8 cellular contexts compared by ENCODE assay signal in the genomic region with DNA sequence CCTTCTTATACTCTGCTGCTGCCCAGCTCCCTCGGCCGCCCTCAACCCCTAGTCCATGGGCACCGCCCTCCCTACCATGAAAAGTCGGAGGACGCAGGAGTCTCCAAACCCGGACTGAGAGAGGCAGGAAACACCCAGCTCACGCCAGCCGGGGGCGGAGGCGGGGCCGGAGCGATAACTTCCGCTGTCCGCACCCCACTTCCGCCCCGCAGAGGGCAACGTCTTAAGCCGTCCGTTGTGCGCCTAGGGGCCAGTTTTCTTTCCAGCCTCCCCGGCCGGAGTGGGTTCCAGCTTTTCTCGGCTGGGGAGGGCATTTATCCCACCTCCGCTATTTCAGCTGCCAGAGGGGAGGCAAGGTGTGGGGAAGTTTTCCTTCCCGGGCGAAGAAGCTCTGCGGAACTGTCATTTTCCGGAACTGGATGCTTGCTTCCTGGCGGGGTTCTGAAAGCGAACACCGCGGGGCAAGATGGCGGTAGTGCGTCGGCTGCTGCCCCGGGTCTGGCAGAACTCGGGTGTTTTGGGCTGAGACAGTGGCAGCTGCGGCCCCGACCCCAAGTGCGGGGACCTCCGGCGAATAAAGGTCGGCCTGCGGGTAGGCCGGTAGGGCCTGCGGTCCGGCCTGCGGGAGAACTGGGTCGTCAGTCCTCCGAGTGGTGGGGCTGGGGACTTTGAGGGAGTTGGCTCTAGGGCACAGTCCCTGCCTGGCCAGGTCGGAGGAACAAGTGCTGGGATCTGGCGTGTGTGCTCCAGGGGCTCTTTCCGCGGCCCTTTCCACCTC. TPM values are rescaled to one million over a fixed set of nuclear protein-coding genes. Genes with fewer than 3 reads are reported as not detected.
A peak's percentile ranks its signal among the peaks of the same experiment; 100 is the strongest.
DNase-seq lines count a peak whose midpoint lies in the region; ATAC-seq and TF ChIP-seq lines count a peak whose summit lies in the region.

TSS of gene KCTD10 (minus strand) at position 116 of the 778 bp plus-strand sequence. CDS start at position 78, 38 bp downstream.
A gene with protein sequence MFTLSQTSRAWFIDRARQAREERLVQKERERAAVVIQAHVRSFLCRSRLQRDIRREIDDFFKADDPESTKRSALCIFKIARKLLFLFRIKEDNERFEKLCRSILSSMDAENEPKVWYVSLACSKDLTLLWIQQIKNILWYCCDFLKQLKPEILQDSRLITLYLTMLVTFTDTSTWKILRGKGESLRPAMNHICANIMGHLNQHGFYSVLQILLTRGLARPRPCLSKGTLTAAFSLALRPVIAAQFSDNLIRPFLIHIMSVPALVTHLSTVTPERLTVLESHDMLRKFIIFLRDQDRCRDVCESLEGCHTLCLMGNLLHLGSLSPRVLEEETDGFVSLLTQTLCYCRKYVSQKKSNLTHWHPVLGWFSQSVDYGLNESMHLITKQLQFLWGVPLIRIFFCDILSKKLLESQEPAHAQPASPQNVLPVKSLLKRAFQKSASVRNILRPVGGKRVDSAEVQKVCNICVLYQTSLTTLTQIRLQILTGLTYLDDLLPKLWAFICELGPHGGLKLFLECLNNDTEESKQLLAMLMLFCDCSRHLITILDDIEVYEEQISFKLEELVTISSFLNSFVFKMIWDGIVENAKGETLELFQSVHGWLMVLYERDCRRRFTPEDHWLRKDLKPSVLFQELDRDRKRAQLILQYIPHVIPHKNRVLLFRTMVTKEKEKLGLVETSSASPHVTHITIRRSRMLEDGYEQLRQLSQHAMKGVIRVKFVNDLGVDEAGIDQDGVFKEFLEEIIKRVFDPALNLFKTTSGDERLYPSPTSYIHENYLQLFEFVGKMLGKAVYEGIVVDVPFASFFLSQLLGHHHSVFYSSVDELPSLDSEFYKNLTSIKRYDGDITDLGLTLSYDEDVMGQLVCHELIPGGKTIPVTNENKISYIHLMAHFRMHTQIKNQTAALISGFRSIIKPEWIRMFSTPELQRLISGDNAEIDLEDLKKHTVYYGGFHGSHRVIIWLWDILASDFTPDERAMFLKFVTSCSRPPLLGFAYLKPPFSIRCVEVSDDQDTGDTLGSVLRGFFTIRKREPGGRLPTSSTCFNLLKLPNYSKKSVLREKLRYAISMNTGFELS (plus strand): TSS at position 450 of the 778 bp plus-strand sequence. CDS start 5,918 bp downstream, outside the sequence.

- DNase-seq in DMS153 (lab: John Stamatoyannopoulos, UW) = peak; percentile 49
- peak; percentile 83 for DNase-seq in Jurkat, Clone E6-1 (ENCODE audit: low read depth, low spot score)
- peak; percentile 17 for DNase-seq in OCI-M2 (lab: John Stamatoyannopoulos, UW; ENCODE audit: unreplicated experiment)
- DNase-seq in activated T-cell treated with anti-CD3 and anti-CD28 coated beads for 24 hours (ENCODE audit: low read depth) = peak; percentile 80
- DNase-seq in epithelial cell of esophagus (ENCODE audit: low read depth) = peak; percentile 94
- DNase-seq in mucosa of descending colon = peak; percentile 91 to 93 (median 92)
- peak; percentile 68 to 72 for DNase-seq in stimulated activated CD8-positive, alpha-beta memory T cell treated with anti-CD3 and anti-CD28 coated beads, Interleukin-4, amount 100 ng/mL, for 1 hour (ENCODE audit: low read depth in 2 of 2, low spot score in 1 of 2)

- H3K4me1 ChIP-seq in mucosa of descending colon (ENCODE audit: low read depth) = peaks cover 26% of the 10 kb centered on the region

- H3K9me3 ChIP-seq in mucosa of descending colon = no peaks in the 10 kb centered on the region

- TF ChIP-seq CTCF in epithelial cell of esophagus (IDR thresholded peaks at IDR 0.05; ENCODE audit: insufficient read depth, low read depth, low read length, missing control alignments) (no peak), mucosa of descending colon (IDR thresholded peaks at IDR 0.05) (no peak)

- intact Hi-C loops in mucosa of descending colon (cut with DNase I, micrococcal nuclease) = loop anchor here in 1 of 2 donors (5.0 kb wide), 1 partner anchor 45 kb away; no protein-coding TSS in a partner anchor

- peak within 1 kb of the TSS; percentile 78 for H3K4me3 ChIP-seq in Jurkat, Clone E6-1 (ENCODE audit: low read length)
- H3K4me3 ChIP-seq in epithelial cell of esophagus (ENCODE audit: low read length) (peak within 1 kb of the TSS; percentile 98), mucosa of descending colon (peak within 1 kb of the TSS; percentile 58)

- no peaks in the 10 kb centered on the region for H3K36me3 ChIP-seq in mucosa of descending colon (ENCODE audit: low read depth)

- peak; percentile 83 for ATAC-seq in GM21717 (IDR thresholded peaks at IDR 0.05; ENCODE audit: unreplicated experiment)
- peak; percentile 99 for ATAC-seq in mucosa of descending colon

RNA-seq across cellular contexts. Expression of gene KCTD10, which starts in this region (rescaled TPM):
- polyA plus RNA-seq in Jurkat, Clone E6-1 (2012; ENCODE audit: insufficient read depth, insufficient read length) = 45.0 TPM
- total RNA-seq in mucosa of descending colon = 10 to 100 TPM; 81.1 to 86.3 (median 86.0) TPM

RNA-seq across cellular contexts. Expression of the second gene that starts in this region (rescaled TPM):
- 28.1 TPM for polyA plus RNA-seq in Jurkat, Clone E6-1 (2012; ENCODE audit: insufficient read depth, insufficient read length)
- 10 to 100 TPM; 52.5 to 62.3 (median 54.6) TPM for total RNA-seq in mucosa of descending colon

Comparison
In these comparisons a context has a peak if more than half of its experiments do, and no peak if none do; other contexts are left out.
1. Peak in every context shown above with its lines: DNase-seq, ATAC-seq and H3K4me3 ChIP-seq.
2. DNase-seq: peak in every context shown above with its lines; median percentile 94 in epithelial cell of esophagus; 92 in mucosa of descending colon; 83 in Jurkat, Clone E6-1; 80 in activated T-cell treated with anti-CD3 and anti-CD28 coated beads for 24 hours; 70 in stimulated activated CD8-positive, alpha-beta memory T cell treated with anti-CD3 and anti-CD28 coated beads, Interleukin-4, amount 100 ng/mL, for 1 hour; 49 in DMS153; 17 in OCI-M2.